ENCODE assay signal across 22 cellular contexts in the genomic region with DNA sequence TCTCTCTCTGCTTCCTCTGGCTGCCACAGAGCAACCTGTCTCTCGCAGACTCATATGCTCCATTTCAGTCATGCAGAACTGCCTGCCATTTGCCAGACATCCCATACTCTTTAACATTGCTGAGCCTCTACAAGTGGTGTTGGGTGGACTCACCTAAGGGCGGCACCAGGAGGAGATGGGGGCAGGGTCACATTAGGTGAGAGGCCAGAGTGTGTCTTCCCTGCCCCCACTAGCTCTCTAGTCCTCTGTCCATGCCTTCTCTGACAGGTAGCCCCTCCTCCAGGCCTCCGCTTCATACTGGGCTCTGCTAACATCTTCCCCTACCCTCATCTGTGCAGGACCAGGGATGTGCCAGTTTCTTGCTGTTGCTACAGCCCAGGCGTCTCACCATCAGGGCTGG.
"Had no signal": no experiment of that assay in that cellular context is flagged by ENCODE, and none has a peak within 500 bp of the region (broad histone marks: within the 10 kb centered on the region; RNA-seq: fewer than 3 reads in every experiment).

No MANE protein-coding gene starts in this region.

- H3K4me3 Mint-ChIP-seq: naive thymus-derived CD4-positive, alpha-beta T cell; neural crest cell; stimulated activated memory B cell treated with anti-CD40 and anti-IgM and Interleukin-4, amounts not matched to agents 10 μg/mL and 1 μg/mL and 100 μg/mL, for 72 hours had no signal

- H3K27ac Mint-ChIP-seq: naive thymus-derived CD4-positive, alpha-beta T cell; stimulated activated memory B cell treated with anti-CD40 and anti-IgM and Interleukin-4, amounts not matched to agents 10 μg/mL and 1 μg/mL and 100 μg/mL, for 72 hours had no signal

- H3K9me3 Mint-ChIP-seq: neural crest cell had no signal

- H3K27me3 ChIP-seq: dorsolateral prefrontal cortex, neutrophil, right atrium auricular region, sigmoid colon, testis, tibial artery, upper lobe of left lung had no signal

- H3K4me1 ChIP-seq: parathyroid adenoma, prostate gland, right atrium auricular region, testis, upper lobe of left lung had no signal

- H3K9me3 ChIP-seq: neutrophil, prostate gland, right atrium auricular region, sigmoid colon, testis, tibial artery, upper lobe of left lung had no signal

- H3K79me2 ChIP-seq: parathyroid adenoma had no signal

- H3K36me3 Mint-ChIP-seq: naive thymus-derived CD4-positive, alpha-beta T cell; stimulated activated memory B cell treated with anti-CD40 and anti-IgM and Interleukin-4, amounts not matched to agents 10 μg/mL and 1 μg/mL and 100 μg/mL, for 72 hours had no signal

- H3K4me1 Mint-ChIP-seq: naive thymus-derived CD4-positive, alpha-beta T cell; stimulated activated memory B cell treated with anti-CD40 and anti-IgM and Interleukin-4, amounts not matched to agents 10 μg/mL and 1 μg/mL and 100 μg/mL, for 72 hours had no signal

- H2AFZ ChIP-seq: parathyroid adenoma had no signal

- H3K4me3 ChIP-seq: dorsolateral prefrontal cortex, prostate gland, right atrium auricular region, sigmoid colon, testis, tibial artery, upper lobe of left lung had no signal

- DNase-seq: dorsolateral prefrontal cortex; effector CD4-positive, alpha-beta T cell; head of caudate nucleus; kidney; mesenchymal stem cell; midbrain; naive thymus-derived CD4-positive, alpha-beta T cell; sigmoid colon; stimulated activated CD4-positive, alpha-beta T cell treated with anti-CD3 and anti-CD28 coated beads, Interleukin-2, amount 100 ng/mL, for 24 hours; stimulated activated CD4-positive, alpha-beta T cell treated with anti-CD3 and anti-CD28 coated beads, Interleukin-4, amount 100 ng/mL, for 24 hours; stimulated activated naive CD8-positive, alpha-beta T cell treated with anti-CD3 and anti-CD28 coated beads, Interleukin-15, Interleukin-2, amounts not matched to agents 100 U/mL and 50 U/mL, for 24 hours; substantia nigra; testis; tibial artery; upper lobe of left lung had no signal

- H3K27ac ChIP-seq: dorsolateral prefrontal cortex, neutrophil, parathyroid adenoma, prostate gland, right atrium auricular region, sigmoid colon, testis, tibial artery, upper lobe of left lung had no signal

- H3K36me3 ChIP-seq: neutrophil, prostate gland, right atrium auricular region, sigmoid colon, tibial artery, upper lobe of left lung had no signal

- H3K9ac ChIP-seq: parathyroid adenoma had no signal

- ATAC-seq: left lobe of liver; naive thymus-derived CD4-positive, alpha-beta T cell; stimulated activated memory B cell treated with anti-CD40 and anti-IgM and Interleukin-4, amounts not matched to agents 10 μg/mL and 1 μg/mL and 100 μg/mL, for 72 hours; stimulated activated naive CD8-positive, alpha-beta T cell treated with anti-CD3 and anti-CD28 coated beads, Interleukin-15, Interleukin-2, amounts not matched to agents 100 U/mL and 50 U/mL, for 24 hours had no signal

- H3K27me3 Mint-ChIP-seq: stimulated activated memory B cell treated with anti-CD40 and anti-IgM and Interleukin-4, amounts not matched to agents 10 μg/mL and 1 μg/mL and 100 μg/mL, for 72 hours had no signal
